1 cellular context compared by ENCODE assay signal in the genomic region with DNA sequence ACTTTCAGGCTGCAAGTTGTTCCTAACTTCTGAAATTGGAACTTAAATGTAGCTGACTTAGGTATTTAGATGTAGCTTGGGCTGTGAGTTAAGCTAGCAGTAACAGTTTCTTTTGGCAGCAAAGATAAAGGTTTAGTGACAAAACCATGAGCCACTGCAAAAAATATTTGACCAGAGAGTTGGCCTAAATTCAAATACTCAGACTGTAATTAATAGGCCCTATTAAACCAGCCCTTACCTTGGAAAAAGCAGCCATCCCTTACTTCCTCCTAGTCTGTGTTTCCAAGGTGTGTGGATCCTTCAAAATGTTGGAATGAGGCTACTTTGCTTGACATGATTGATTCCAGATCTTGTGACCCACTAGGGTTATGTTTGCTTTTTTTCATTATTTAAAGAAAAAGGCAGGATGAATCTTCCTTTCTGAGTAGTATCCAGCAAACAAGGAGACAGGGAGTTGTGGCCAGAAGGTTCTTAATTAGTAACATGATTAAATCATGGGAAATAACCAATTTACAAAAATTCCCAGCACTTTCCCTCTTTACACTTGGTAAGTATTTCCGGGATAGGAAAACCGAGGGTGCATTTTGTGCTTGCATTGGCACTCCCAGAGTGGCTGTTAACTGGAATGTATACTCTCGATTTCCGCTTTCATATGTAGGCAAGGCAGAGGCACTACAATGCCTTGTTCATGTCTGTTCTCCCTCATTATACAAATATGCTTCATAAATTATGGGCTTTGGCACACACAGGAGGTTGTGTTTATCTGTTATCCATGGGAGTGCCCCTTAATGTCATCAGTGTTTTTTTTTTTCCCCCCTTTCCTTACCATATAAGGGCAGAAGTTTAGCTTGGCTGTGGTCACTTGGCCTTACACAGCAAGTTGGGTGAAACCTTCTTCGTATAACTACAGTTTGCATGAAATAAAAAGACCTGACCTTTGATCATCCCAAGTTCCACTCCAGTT.
A peak's percentile ranks its signal among the peaks of the same experiment; 100 is the strongest.
TF ChIP-seq lines count a peak whose summit lies in the region.

No MANE protein-coding gene starts in this region.

TF ChIP-seq in K562, 482 proteins besides CTCF, POLR2A, EP300 and RAD21 (continued from another document and continues in another):
- TF ChIP-seq ZNF407 (IDR thresholded peaks at IDR 0.05; ENCODE audit: low read depth) (no peak), ASH1L (IDR thresholded peaks at IDR 0.05; ENCODE audit: borderline replicate concordance, low read depth, partially characterized antibody) (no peak), HMBOX1 (IDR thresholded peaks at IDR 0.05) (peak; percentile 75; the same call in 1 of the 2 replicates), ZBED1 (IDR thresholded peaks at IDR 0.05) (no peak), POLR2H (tag; IDR thresholded peaks at IDR 0.05; ENCODE audit: low read depth) (0 out of 2 replicates have a peak, but pooled peaks have one; percentile 41), ZNF707 (CRISPR knock-in tag; conservative IDR thresholded peaks at IDR 0.05) (no peak), ARID1B (IDR thresholded peaks at IDR 0.05) (peak; percentile 57), DIDO1 (tag; IDR thresholded peaks at IDR 0.05; ENCODE audit: low read depth) (no peak), KLF1 (tag; IDR thresholded peaks at IDR 0.05) (0 out of 2 replicates have a peak, but pooled peaks have one; percentile 36), ZNF197 (CRISPR knock-in tag; IDR thresholded peaks at IDR 0.05; ENCODE audit: low read depth) (peak; percentile 68; the same call in 1 of the 2 replicates), ZNF165 (CRISPR knock-in tag; IDR thresholded peaks at IDR 0.05; ENCODE audit: borderline replicate concordance) (no peak), SRSF7 (optimal IDR thresholded peaks at IDR 0.05; ENCODE audit: low read depth, low read length) (no peak), TCF7 (IDR thresholded peaks at IDR 0.05; ENCODE audit: borderline replicate concordance) (no peak), MYBL2 (IDR thresholded peaks at IDR 0.05; ENCODE audit: low read depth) (no peak), MYBL2 (CRISPR knock-in tag; IDR thresholded peaks at IDR 0.05; ENCODE audit: borderline replicate concordance) (no peak), HMG20B (CRISPR knock-in tag; IDR thresholded peaks at IDR 0.05) (no peak), GATAD2A (IDR thresholded peaks at IDR 0.05) (0 out of 2 replicates have a peak, but pooled peaks have one; percentile 15), NR4A1 (CRISPR knock-in tag; IDR thresholded peaks at IDR 0.05) (no peak), NR4A1 (tag; IDR thresholded peaks at IDR 0.05) (no peak), SRF (CRISPR knock-in tag; IDR thresholded peaks at IDR 0.05) (peak; percentile 92 to 99), PHB2 (IDR thresholded peaks at IDR 0.05; ENCODE audit: low read depth) (no peak), JUND (IDR thresholded peaks at IDR 0.05; ENCODE audit: borderline replicate concordance, low read depth, low read length) (peak; percentile 56; the same call in 1 of the 2 replicates), JUND (tag; IDR thresholded peaks at IDR 0.05; ENCODE audit: borderline replicate concordance, low read depth, low read length) (peak; percentile 45; the same call in 2 of the 3 replicates), MYNN (IDR thresholded peaks at IDR 0.05) (no peak), MYNN (CRISPR knock-in tag; IDR thresholded peaks at IDR 0.05) (no peak), CREM (IDR thresholded peaks at IDR 0.05; ENCODE audit: low read depth) (peak; percentile 44), SIRT6 (IDR thresholded peaks at IDR 0.05; ENCODE audit: low read depth, low read length) (no peak), XRCC5 (IDR thresholded peaks at IDR 0.05; ENCODE audit: low read depth, low read length) (no peak), RNF2 (IDR thresholded peaks at IDR 0.05) (peak; percentile 81), CHCHD3 (CRISPR knock-in tag; IDR thresholded peaks at IDR 0.05) (no peak), TCF3 (CRISPR knock-in tag; IDR thresholded peaks at IDR 0.05) (peak; percentile 63; the same call in 1 of the 2 replicates), HDAC6 (IDR thresholded peaks at IDR 0.05; ENCODE audit: low read depth, low read length) (no peak), WHSC1 (IDR thresholded peaks at IDR 0.05; ENCODE audit: low read length) (no peak), ZNF644 (tag; IDR thresholded peaks at IDR 0.05; ENCODE audit: low read depth) (peak; percentile 75), MAFK (IDR thresholded peaks at IDR 0.05; ENCODE audit: low read length) (peak; percentile 71)
- TF ChIP-seq, protein P1, sequence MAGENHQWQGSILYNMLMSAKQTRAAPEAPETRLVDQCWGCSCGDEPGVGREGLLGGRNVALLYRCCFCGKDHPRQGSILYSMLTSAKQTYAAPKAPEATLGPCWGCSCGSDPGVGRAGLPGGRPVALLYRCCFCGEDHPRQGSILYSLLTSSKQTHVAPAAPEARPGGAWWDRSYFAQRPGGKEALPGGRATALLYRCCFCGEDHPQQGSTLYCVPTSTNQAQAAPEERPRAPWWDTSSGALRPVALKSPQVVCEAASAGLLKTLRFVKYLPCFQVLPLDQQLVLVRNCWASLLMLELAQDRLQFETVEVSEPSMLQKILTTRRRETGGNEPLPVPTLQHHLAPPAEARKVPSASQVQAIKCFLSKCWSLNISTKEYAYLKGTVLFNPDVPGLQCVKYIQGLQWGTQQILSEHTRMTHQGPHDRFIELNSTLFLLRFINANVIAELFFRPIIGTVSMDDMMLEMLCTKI (IDR thresholded peaks at IDR 0.05; ENCODE audit: partially characterized antibody) = no peak
- TF ChIP-seq, protein P2, sequence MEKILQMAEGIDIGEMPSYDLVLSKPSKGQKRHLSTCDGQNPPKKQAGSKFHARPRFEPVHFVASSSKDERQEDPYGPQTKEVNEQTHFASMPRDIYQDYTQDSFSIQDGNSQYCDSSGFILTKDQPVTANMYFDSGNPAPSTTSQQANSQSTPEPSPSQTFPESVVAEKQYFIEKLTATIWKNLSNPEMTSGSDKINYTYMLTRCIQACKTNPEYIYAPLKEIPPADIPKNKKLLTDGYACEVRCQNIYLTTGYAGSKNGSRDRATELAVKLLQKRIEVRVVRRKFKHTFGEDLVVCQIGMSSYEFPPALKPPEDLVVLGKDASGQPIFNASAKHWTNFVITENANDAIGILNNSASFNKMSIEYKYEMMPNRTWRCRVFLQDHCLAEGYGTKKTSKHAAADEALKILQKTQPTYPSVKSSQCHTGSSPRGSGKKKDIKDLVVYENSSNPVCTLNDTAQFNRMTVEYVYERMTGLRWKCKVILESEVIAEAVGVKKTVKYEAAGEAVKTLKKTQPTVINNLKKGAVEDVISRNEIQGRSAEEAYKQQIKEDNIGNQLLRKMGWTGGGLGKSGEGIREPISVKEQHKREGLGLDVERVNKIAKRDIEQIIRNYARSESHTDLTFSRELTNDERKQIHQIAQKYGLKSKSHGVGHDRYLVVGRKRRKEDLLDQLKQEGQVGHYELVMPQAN (IDR thresholded peaks at IDR 0.05; ENCODE audit: borderline replicate concordance) = no peak
- TF ChIP-seq, protein P3, sequence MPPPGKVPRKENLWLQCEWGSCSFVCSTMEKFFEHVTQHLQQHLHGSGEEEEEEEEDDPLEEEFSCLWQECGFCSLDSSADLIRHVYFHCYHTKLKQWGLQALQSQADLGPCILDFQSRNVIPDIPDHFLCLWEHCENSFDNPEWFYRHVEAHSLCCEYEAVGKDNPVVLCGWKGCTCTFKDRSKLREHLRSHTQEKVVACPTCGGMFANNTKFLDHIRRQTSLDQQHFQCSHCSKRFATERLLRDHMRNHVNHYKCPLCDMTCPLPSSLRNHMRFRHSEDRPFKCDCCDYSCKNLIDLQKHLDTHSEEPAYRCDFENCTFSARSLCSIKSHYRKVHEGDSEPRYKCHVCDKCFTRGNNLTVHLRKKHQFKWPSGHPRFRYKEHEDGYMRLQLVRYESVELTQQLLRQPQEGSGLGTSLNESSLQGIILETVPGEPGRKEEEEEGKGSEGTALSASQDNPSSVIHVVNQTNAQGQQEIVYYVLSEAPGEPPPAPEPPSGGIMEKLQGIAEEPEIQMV (tag; conservative IDR thresholded peaks at IDR 0.05; ENCODE audit: low read depth) = no peak
- TF ChIP-seq, protein P4, sequence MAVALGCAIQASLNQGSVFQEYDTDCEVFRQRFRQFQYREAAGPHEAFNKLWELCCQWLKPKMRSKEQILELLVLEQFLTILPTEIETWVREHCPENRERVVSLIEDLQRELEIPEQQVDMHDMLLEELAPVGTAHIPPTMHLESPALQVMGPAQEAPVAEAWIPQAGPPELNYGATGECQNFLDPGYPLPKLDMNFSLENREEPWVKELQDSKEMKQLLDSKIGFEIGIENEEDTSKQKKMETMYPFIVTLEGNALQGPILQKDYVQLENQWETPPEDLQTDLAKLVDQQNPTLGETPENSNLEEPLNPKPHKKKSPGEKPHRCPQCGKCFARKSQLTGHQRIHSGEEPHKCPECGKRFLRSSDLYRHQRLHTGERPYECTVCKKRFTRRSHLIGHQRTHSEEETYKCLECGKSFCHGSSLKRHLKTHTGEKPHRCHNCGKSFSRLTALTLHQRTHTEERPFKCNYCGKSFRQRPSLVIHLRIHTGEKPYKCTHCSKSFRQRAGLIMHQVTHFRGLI (CRISPR knock-in tag; IDR thresholded peaks at IDR 0.05) = no peak
- TF ChIP-seq, protein P5, sequence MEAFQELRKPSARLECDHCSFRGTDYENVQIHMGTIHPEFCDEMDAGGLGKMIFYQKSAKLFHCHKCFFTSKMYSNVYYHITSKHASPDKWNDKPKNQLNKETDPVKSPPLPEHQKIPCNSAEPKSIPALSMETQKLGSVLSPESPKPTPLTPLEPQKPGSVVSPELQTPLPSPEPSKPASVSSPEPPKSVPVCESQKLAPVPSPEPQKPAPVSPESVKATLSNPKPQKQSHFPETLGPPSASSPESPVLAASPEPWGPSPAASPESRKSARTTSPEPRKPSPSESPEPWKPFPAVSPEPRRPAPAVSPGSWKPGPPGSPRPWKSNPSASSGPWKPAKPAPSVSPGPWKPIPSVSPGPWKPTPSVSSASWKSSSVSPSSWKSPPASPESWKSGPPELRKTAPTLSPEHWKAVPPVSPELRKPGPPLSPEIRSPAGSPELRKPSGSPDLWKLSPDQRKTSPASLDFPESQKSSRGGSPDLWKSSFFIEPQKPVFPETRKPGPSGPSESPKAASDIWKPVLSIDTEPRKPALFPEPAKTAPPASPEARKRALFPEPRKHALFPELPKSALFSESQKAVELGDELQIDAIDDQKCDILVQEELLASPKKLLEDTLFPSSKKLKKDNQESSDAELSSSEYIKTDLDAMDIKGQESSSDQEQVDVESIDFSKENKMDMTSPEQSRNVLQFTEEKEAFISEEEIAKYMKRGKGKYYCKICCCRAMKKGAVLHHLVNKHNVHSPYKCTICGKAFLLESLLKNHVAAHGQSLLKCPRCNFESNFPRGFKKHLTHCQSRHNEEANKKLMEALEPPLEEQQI (IDR thresholded peaks at IDR 0.05) = no peak
